16 cellular contexts compared by ENCODE assay signal in genomic region chr7:28778781-28779180, GRCh38.
DNase-seq lines count a peak whose midpoint lies in the region; ATAC-seq and TF ChIP-seq lines count a peak whose summit lies in the region.
"Had no signal": no experiment of that assay in that cellular context is flagged by ENCODE, and none has a peak within 500 bp of the region (broad histone marks: within the 10 kb centered on the region; RNA-seq: fewer than 3 reads in every experiment).

No MANE protein-coding gene starts in this region.

- no peak overlapping the region for H3K4me2 ChIP-seq in mesenchymal stem cell (ENCODE audit: low read length, poor library complexity, severe bottlenecking)

- POLR2A ChIA-PET in A673 (lab: Charles Lee; ENCODE audit: low non-redundant PET) = no interaction called here

- H4K91ac ChIP-seq in mesenchymal stem cell (ENCODE audit: low read length) = no peak overlapping the region

- H3K79me1 ChIP-seq in mesenchymal stem cell (replicated peaks; ENCODE audit: low read length, poor library complexity, severe bottlenecking) = peaks cover 18% of the 10 kb centered on the region

- H3K23ac ChIP-seq in mesenchymal stem cell (ENCODE audit: low read length in 2 of 2) = no peak overlapping the region

- H2BK12ac ChIP-seq in mesenchymal stem cell (ENCODE audit: low read length in 2 of 2) = no peak overlapping the region

- H3K4me3 ChIP-seq in A673 (ENCODE audit: low read depth, low read length, poor library complexity, severe bottlenecking) (no peak overlapping the region), mesenchymal stem cell (ENCODE audit: insufficient read depth in 1 of 2, low read depth in 1 of 2, low read length in 2 of 2) (no peak overlapping the region), SJCRH30 (no peak overlapping the region)

- H2BK120ac ChIP-seq in mesenchymal stem cell (ENCODE audit: low read depth, low read length) = no peak overlapping the region

- DNase-seq in A673 (ENCODE audit: low spot score) = peak; percentile 35
- peak; percentile 37 for DNase-seq in NCI-H226
- DNase-seq in dermis blood vessel endothelial cell = peak; percentile 69
- peak; percentile 14 for DNase-seq in mesenchymal stem cell
- DNase-seq in SJCRH30 = no peak
- no peak for DNase-seq in SIG-M5 treated with dmso at 0.1 percent for 504 hours (lab: John Stamatoyannopoulos, UW; ENCODE audit: unreplicated experiment)
- DNase-seq: CD4-positive, CD25-positive, alpha-beta regulatory T cell; MM.1S; NCI-H1930; NCI-H2171 treated with DMSO at 0.1 percent for 48 hours; NCI-H510A; NCI-H82; SHP77 had no signal

- H3K9ac ChIP-seq in mesenchymal stem cell (ENCODE audit: low read length) = peak overlapping the region; percentile 74

- BruUV-seq in A673 (replicated peaks; lab: Mats Ljungman, UMichigan) = no TSS peak

- H3K36me3 ChIP-seq in A673 (ENCODE audit: insufficient read depth, low read length, poor library complexity, severe bottlenecking) (no peaks in the 10 kb centered on the region), mesenchymal stem cell (ENCODE audit: control insufficient read depth in 1 of 2, insufficient read depth in 2 of 2, low read depth in 1 of 2, low read length in 2 of 2) (no peaks in the 10 kb centered on the region), SJCRH30 (no peaks in the 10 kb centered on the region)

- no peak overlapping the region for H2AK5ac ChIP-seq in mesenchymal stem cell (ENCODE audit: low read length, severe bottlenecking)

- H3K9me3 ChIP-seq in A673 (ENCODE audit: low read depth, low read length, poor library complexity, severe bottlenecking) (no peaks in the 10 kb centered on the region), mesenchymal stem cell (ENCODE audit: control insufficient read depth, low read length) (no peaks in the 10 kb centered on the region), SJCRH30 (replicated peaks) (0 out of 2 replicates have a peak, but pooled peaks cover 6% of the 10 kb centered on the region)

- no peak overlapping the region for H3K18ac ChIP-seq in mesenchymal stem cell (ENCODE audit: low read depth in 1 of 2, low read length in 2 of 2)

- no peak overlapping the region for H3K27ac ChIP-seq in A673 (ENCODE audit: low read depth, low read length, poor library complexity, severe bottlenecking)
- no peak overlapping the region for H3K27ac ChIP-seq in mesenchymal stem cell (ENCODE audit: low read length, poor library complexity, severe bottlenecking)
- H3K27ac ChIP-seq in SJCRH30 = no peak overlapping the region

- H3K4me1 ChIP-seq in A673 (ENCODE audit: insufficient read depth, low read length, poor library complexity, severe bottlenecking) (no peaks in the 10 kb centered on the region), mesenchymal stem cell (ENCODE audit: control insufficient read depth, insufficient read depth, low read depth, low read length) (peaks cover 2% of the 10 kb centered on the region), SJCRH30 (peaks cover 18% of the 10 kb centered on the region)

- no peaks in the 10 kb centered on the region for H3K27me3 ChIP-seq in A673 (replicated peaks; ENCODE audit: insufficient read depth, low read depth, low read length, poor library complexity)
- no peaks in the 10 kb centered on the region for H3K27me3 ChIP-seq in mesenchymal stem cell (ENCODE audit: control insufficient read depth in 1 of 2, insufficient read depth in 1 of 2, low read length in 2 of 2)
- H3K27me3 ChIP-seq in SJCRH30 = no peaks in the 10 kb centered on the region

- WGBS in mesenchymal stem cell = 84% methylated on average over 3 of the region's 4 CpGs

- CTCF ChIA-PET in A673 (lab: Charles Lee) = interaction anchor here (0.6 kb wide), 2 partner anchors 11 to 1556 kb away, joined by 3 to 5 read pairs; no protein-coding TSS in a partner anchor

- no peak overlapping the region for H2AFZ ChIP-seq in mesenchymal stem cell (ENCODE audit: low read depth, low read length)

- H3K14ac ChIP-seq in mesenchymal stem cell (ENCODE audit: low read length in 2 of 2) = no peak overlapping the region

- ATAC-seq in GM21576 (IDR thresholded peaks at IDR 0.05; ENCODE audit: unreplicated experiment) (no peak), GM18868 (IDR thresholded peaks at IDR 0.05; ENCODE audit: unreplicated experiment) (no peak)
- ATAC-seq: HepG2 had no signal

- no peak overlapping the region for H3K4ac ChIP-seq in mesenchymal stem cell (ENCODE audit: low read depth in 1 of 2, low read length in 2 of 2)

- H2BK15ac ChIP-seq in mesenchymal stem cell (ENCODE audit: low read depth, poor library complexity, severe bottlenecking) = no peak overlapping the region

- H2BK5ac ChIP-seq in mesenchymal stem cell (ENCODE audit: low read depth, low read length, poor library complexity, severe bottlenecking) = no peak overlapping the region

- intact Hi-C loops in A673 (cut with micrococcal nuclease; ENCODE audit: unreplicated experiment) = no loop called here

- H4K8ac ChIP-seq in mesenchymal stem cell (ENCODE audit: low read length) = no peak overlapping the region

- TF ChIP-seq CTCF in A673 (conservative IDR thresholded peaks at IDR 0.05; ENCODE audit: low read depth, low read length) = no peak

Comparison
In these comparisons a context has a peak if more than half of its experiments do, and no peak if none do; other contexts are left out.
1. DNase-seq: peak in A673 (single experiment), NCI-H226 (single experiment), dermis blood vessel endothelial cell (single experiment) and mesenchymal stem cell (single experiment); none in SJCRH30 (0 of 2) and SIG-M5 treated with dmso at 0.1 percent for 504 hours (single experiment).